In the genomic region with DNA sequence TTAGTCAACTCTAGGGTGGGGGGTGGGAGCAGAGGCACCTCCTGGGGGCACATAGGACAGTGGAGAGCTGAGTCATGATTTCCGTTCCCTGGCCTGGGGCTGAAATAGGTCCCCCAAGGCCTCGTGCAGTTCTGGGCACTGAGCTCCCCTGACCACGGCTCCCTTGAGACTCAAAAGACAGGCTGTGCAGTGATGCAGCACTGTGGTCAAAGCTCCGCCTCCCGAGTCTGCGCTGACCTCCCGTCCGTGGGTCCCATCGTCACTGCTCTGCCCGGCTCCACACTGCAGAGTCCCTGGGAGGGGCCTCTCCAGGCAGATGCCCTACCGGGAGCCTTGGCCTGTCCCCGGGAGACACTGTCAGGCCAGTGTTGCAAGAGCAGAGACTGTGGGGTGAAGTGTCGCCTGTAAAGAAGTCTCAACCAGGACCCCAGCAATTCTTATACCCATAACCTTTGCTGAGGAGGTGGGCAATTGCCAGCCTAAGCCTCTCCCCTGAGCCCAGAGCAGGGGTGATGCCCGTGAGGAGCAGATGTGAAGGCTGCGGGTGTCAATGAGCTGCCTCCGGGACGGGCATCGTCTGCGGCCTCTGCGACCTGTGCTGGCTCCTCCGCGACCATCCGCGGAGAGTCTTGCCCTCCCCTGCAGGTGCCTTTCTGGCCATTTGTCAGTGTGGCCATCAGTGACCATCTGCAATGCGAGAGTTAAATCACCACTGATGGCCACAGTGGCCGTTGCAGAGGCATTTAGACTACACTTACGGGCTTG, we compare ENCODE assay signal across 19 cellular contexts.
DNase-seq lines count a peak whose midpoint lies in the region; ATAC-seq and TF ChIP-seq lines count a peak whose summit lies in the region.
"Had no signal": no experiment of that assay in that cellular context is flagged by ENCODE, and none has a peak within 500 bp of the region (broad histone marks: within the 10 kb centered on the region; RNA-seq: fewer than 3 reads in every experiment).

No MANE protein-coding gene starts in this region.

- WGBS in suprapubic skin: 81% methylated on average over 17 of the region's 27 CpGs

- DNase-seq in activated CD8-positive, alpha-beta memory T cell treated with anti-CD3 and anti-CD28 coated beads for 24 hours: peak; percentile 41
- no peak for DNase-seq in activated CD8-positive, alpha-beta memory T cell treated with anti-CD3 and anti-CD28 coated beads, Interleukin-2, amount 50 U/mL, for 4 hours
- peak; percentile 29 for DNase-seq in activated CD8-positive, alpha-beta memory T cell treated with anti-CD3 and anti-CD28 coated beads, Interleukin-2, amount 50 U/mL, for 48 hours
- DNase-seq in mesenteric fat pad (ENCODE audit: low spot score) (peak; percentile 74), suprapubic skin (ENCODE audit: low spot score in 2 of 2) (peak; percentile 44 to 72)
- DNase-seq: activated CD4-positive, CD25-positive, alpha-beta regulatory T cell; COR-L47; NCI-H1105 treated with DMSO at 0.1 percent for 48 hours; NCI-H2107; NCI-H524 treated with DMSO at 0.1 percent for 48 hours; SK-N-SH; stimulated activated CD4-positive, alpha-beta T cell treated with anti-CD3 and anti-CD28 coated beads, Interleukin-2, amount 100 ng/mL, for 24 hours; stimulated activated naive CD4-positive, alpha-beta T cell treated with Interleukin-2 at 50 U/mL for 16 hours had no signal

- TF ChIP-seq EP300 in suprapubic skin (IDR thresholded peaks at IDR 0.05): no peak

- H3K4me3 ChIP-seq in suprapubic skin: no peak overlapping the region
- H3K4me3 ChIP-seq: pancreas had no signal

- no peak for TF ChIP-seq CTCF in suprapubic skin (IDR thresholded peaks at IDR 0.05)

- no peak for TF ChIP-seq POLR2A in suprapubic skin (IDR thresholded peaks at IDR 0.05)

- H3K9me3 ChIP-seq in suprapubic skin: no peaks in the 10 kb centered on the region
- H3K9me3 ChIP-seq: pancreas, SK-N-SH had no signal

- no peaks in the 10 kb centered on the region for H3K36me3 ChIP-seq in suprapubic skin
- H3K36me3 ChIP-seq: pancreas had no signal

- peaks cover 5% of the 10 kb centered on the region for H3K4me1 ChIP-seq in suprapubic skin
- H3K4me1 ChIP-seq: pancreas had no signal

- no peak overlapping the region for H3K27ac ChIP-seq in suprapubic skin
- H3K27ac ChIP-seq: pancreas, RWPE1 had no signal

- H3K27me3 ChIP-seq in suprapubic skin: peaks cover 41% of the 10 kb centered on the region

- ATAC-seq in HG02981 (IDR thresholded peaks at IDR 0.05; ENCODE audit: unreplicated experiment): no peak
- ATAC-seq in HG03159 (IDR thresholded peaks at IDR 0.05; ENCODE audit: unreplicated experiment): no peak
- no peak for ATAC-seq in GM21529 (IDR thresholded peaks at IDR 0.05; ENCODE audit: unreplicated experiment)
- ATAC-seq: HCT116, pancreas had no signal
